Comparison of ENCODE assay signal across 13 cellular contexts in genomic region chr13:50543767-50544166, GRCh38.
DNase-seq lines count a peak whose midpoint lies in the region; ATAC-seq, FAIRE-seq and TF ChIP-seq lines count a peak whose summit lies in the region.
"Had no signal": no experiment of that assay in that cellular context is flagged by ENCODE, and none has a peak within 500 bp of the region (broad histone marks: within the 10 kb centered on the region; RNA-seq: fewer than 3 reads in every experiment).

No MANE protein-coding gene starts in this region.

- H3K27ac ChIP-seq in AG04450 (ENCODE audit: low read depth, low read length) (peak overlapping the region; percentile 11), kidney (ENCODE audit: low read depth in 2 of 2, low read length in 2 of 2) (no peak overlapping the region)

- no peaks in the 10 kb centered on the region for H3K27me3 ChIP-seq in AG04450 (ENCODE audit: control insufficient read depth, insufficient read depth, low read length)

- peak overlapping the region; percentile 50 to 68 (median 58) for H3K4me3 Mint-ChIP-seq in nephron
- H3K4me3 Mint-ChIP-seq: CD4-positive, alpha-beta T cell had no signal

- no peak for TF ChIP-seq CTCF in AG04450 (IDR thresholded peaks at IDR 0.05; ENCODE audit: low read depth, low read length)
- no peak for TF ChIP-seq CTCF in cardiac fibroblast (IDR thresholded peaks at IDR 0.05; ENCODE audit: low read depth, low read length)
- TF ChIP-seq CTCF in nephron (IDR thresholded peaks at IDR 0.05; ENCODE audit: unreplicated experiment in 3 of 3): no peak
- TF ChIP-seq CTCF in kidney (IDR thresholded peaks at IDR 0.05; ENCODE audit: borderline replicate concordance, extremely low read depth, insufficient read depth): no peak

- peak overlapping the region; percentile 29 for H3K4me3 ChIP-seq in AG04450 (ENCODE audit: low read depth, low read length)
- H3K4me3 ChIP-seq in cardiac fibroblast (replicated peaks in 1 of 2; ENCODE audit: low read depth in 2 of 2, low read length in 2 of 2): no peak overlapping the region
- H3K4me3 ChIP-seq in kidney (ENCODE audit: low read length in 2 of 2): no peak overlapping the region

- no peak overlapping the region for H3K9ac ChIP-seq in kidney (ENCODE audit: low read length in 2 of 2)

- intact Hi-C loops in kidney (cut with DNase I): no loop called here

- H3K36me3 Mint-ChIP-seq in nephron (ENCODE audit: low read depth): peaks cover 4% of the 10 kb centered on the region

- peak overlapping the region; percentile 96 to 99 (median 97) for H3K27ac Mint-ChIP-seq in nephron
- H3K27ac Mint-ChIP-seq: CD4-positive, alpha-beta T cell had no signal

- POLR2A ChIA-PET in AG04450 (lab: Yijun Ruan, JAX): interaction anchor here (0.9 kb wide), 1 partner anchor 418 kb away, joined by 3 read pairs; no protein-coding TSS in a partner anchor

- H3K36me3 ChIP-seq in kidney (ENCODE audit: control insufficient read depth in 1 of 2, insufficient read depth in 2 of 2, low read length in 2 of 2): no peaks in the 10 kb centered on the region

- FAIRE-seq in kidney (lab: Jason Lieb, UNC): no peak
- FAIRE-seq: GM12891 had no signal

- CTCF ChIA-PET in AG04450 (lab: Charles Lee): interaction anchor here (1.1 kb wide), 1 partner anchor 14 kb away, joined by 3 read pairs; no protein-coding TSS in a partner anchor

- peaks cover 45% of the 10 kb centered on the region for H3K4me1 Mint-ChIP-seq in nephron

- H3K9me3 ChIP-seq in AG04450 (ENCODE audit: control insufficient read depth, insufficient read depth, low read length) (no peaks in the 10 kb centered on the region), kidney (ENCODE audit: control insufficient read depth in 1 of 2, low read length in 2 of 2) (no peaks in the 10 kb centered on the region)

- ATAC-seq in GM19328 (IDR thresholded peaks at IDR 0.05; ENCODE audit: unreplicated experiment) (no peak), HG02678 (IDR thresholded peaks at IDR 0.05; ENCODE audit: unreplicated experiment) (no peak)

- DNase-seq in AG04450 (ENCODE audit: low read depth, low spot score) (peak; percentile 77), HT1080 (ENCODE audit: low read depth) (peak; percentile 41), cardiac fibroblast (ENCODE audit: low read depth in 2 of 2) (peak; percentile 74 to 75), kidney (no peak)
- no peak for DNase-seq in activated effector memory CD4-positive, alpha-beta T cell treated with Interleukin-2 at 50 U/mL for 16 hours
- DNase-seq: activated CD8-positive, alpha-beta memory T cell treated with anti-CD3 and anti-CD28 coated beads, Interleukin-2, amount 50 U/mL, for 4 hours; CD4-positive, alpha-beta T cell; KBM-7; stimulated activated CD4-positive, alpha-beta T cell treated with anti-CD3 and anti-CD28 coated beads, Interleukin-4, amount 100 ng/mL, for 24 hours had no signal

- H3K27me3 Mint-ChIP-seq in nephron (ENCODE audit: low read depth): no peaks in the 10 kb centered on the region

- H3K4me1 ChIP-seq in kidney (ENCODE audit: control insufficient read depth in 1 of 2, insufficient read depth in 1 of 2, low read depth in 1 of 2, low read length in 2 of 2): no peaks in the 10 kb centered on the region

- H3K9me3 Mint-ChIP-seq in nephron: peaks cover 22% of the 10 kb centered on the region
- H3K9me3 Mint-ChIP-seq: CD4-positive, alpha-beta T cell had no signal

Comparison
In these comparisons a context has a peak if more than half of its experiments do, and no peak if none do; other contexts are left out.
1. DNase-seq: peak in AG04450 (single experiment), HT1080 (single experiment) and cardiac fibroblast (2 of 2); none in kidney (single experiment) and activated effector memory CD4-positive, alpha-beta T cell treated with Interleukin-2 at 50 U/mL for 16 hours (single experiment).